Comparison of ENCODE assay signal across 13 cellular contexts in genomic region chr15:80967451-80967850, GRCh38. TPM values are rescaled to one million over a fixed set of nuclear protein-coding genes. Genes with fewer than 3 reads are reported as not detected.
DNase-seq lines count a peak whose midpoint lies in the region; ATAC-seq and TF ChIP-seq lines count a peak whose summit lies in the region.
"Had no signal": no experiment of that assay in that cellular context is flagged by ENCODE, and none has a peak within 500 bp of the region (broad histone marks: within the 10 kb centered on the region; RNA-seq: fewer than 3 reads in every experiment).

No MANE protein-coding gene starts in this region.

- H3K79me1 ChIP-seq in neuronal stem cell (ENCODE audit: low read depth, low read length), result no peaks in the 10 kb centered on the region

- H3K4me2 ChIP-seq in GM23248 (ENCODE audit: unreplicated experiment) (peak overlapping the region; percentile 56), neuronal stem cell (ENCODE audit: insufficient read depth, low read length, poor library complexity, severe bottlenecking) (no peak overlapping the region)

- H4K8ac ChIP-seq in neuronal stem cell (ENCODE audit: low read depth, low read length), result no peak overlapping the region

- H3K14ac ChIP-seq in neuronal stem cell (ENCODE audit: low read length), result no peak overlapping the region

- no peak overlapping the region for H3K9ac ChIP-seq in GM23248
- no peak overlapping the region for H3K9ac ChIP-seq in neuronal stem cell (ENCODE audit: low read depth, low read length, poor library complexity)

- H2BK12ac ChIP-seq in neuronal stem cell (ENCODE audit: low read length), result no peak overlapping the region

- ATAC-seq in HG03469 (IDR thresholded peaks at IDR 0.05; ENCODE audit: unreplicated experiment), result no peak
- no peak for ATAC-seq in HG02759 (IDR thresholded peaks at IDR 0.05; ENCODE audit: unreplicated experiment)
- ATAC-seq: activated CD4-positive, CD25-positive, alpha-beta regulatory T cell treated with anti-CD3 and anti-CD28 coated beads, Interleukin-2, amount 50 U/mL, for 24 hours; CD8-positive, alpha-beta T cell; gastrocnemius medialis had no signal

- H3K18ac ChIP-seq in neuronal stem cell (ENCODE audit: low read length), result no peak overlapping the region

- WGBS in GM23248 (ENCODE audit: low coverage in 1 of 2, low lambda C conversion rate in 2 of 2, missing lambda C conversion rate in 2 of 2), 2 experiments, result 54 to 57% methylated on average over 3 of the region's 3 CpGs
- no CpG with 5 or more reads among the region's 3 CpGs for WGBS in neuronal stem cell (ENCODE audit: extremely low coverage in 2 of 2, insufficient read length in 2 of 2, insufficient replicate concordance in 1 of 2), 2 donors

- H3K4me3 ChIP-seq in GM23248 (no peak overlapping the region), fibroblast of the aortic adventitia (ENCODE audit: low read depth, low read length) (no peak overlapping the region), neuronal stem cell (ENCODE audit: low read length in 2 of 2) (no peak overlapping the region)
- H3K4me3 ChIP-seq: gastrocnemius medialis, lower lobe of right lung had no signal

- no peaks in the 10 kb centered on the region; the same call in 1 of the 2 replicates for H3F3A ChIP-seq in GM23248 (ENCODE audit: insufficient read depth)

- H3K9me3 ChIP-seq in GM23248 (ENCODE audit: low read depth), result no peaks in the 10 kb centered on the region
- H3K9me3 ChIP-seq in neuronal stem cell (replicated peaks in 1 of 2; ENCODE audit: control insufficient read depth in 2 of 2, insufficient read depth in 1 of 2, low read depth in 1 of 2, low read length in 2 of 2), result no peaks in the 10 kb centered on the region
- H3K9me3 ChIP-seq: lower lobe of right lung had no signal

- H3K27ac ChIP-seq in GM23248 (no peak overlapping the region), RWPE1 (peak overlapping the region; percentile 25; the same call in 1 of the 2 replicates), neuronal stem cell (replicated peaks; ENCODE audit: low read length) (no peak overlapping the region)
- H3K27ac ChIP-seq: gastrocnemius medialis, lower lobe of right lung had no signal

- H4K20me1 ChIP-seq in GM23248 (ENCODE audit: insufficient read depth), result no peaks in the 10 kb centered on the region

- in situ Hi-C loops in GM23248 (cut with MboI), result no loop called here

- H3K36me3 ChIP-seq in GM23248 (ENCODE audit: low read depth) (no peaks in the 10 kb centered on the region), neuronal stem cell (replicated peaks in 1 of 2; ENCODE audit: control insufficient read depth in 2 of 2, insufficient read depth in 2 of 2, low read length in 2 of 2) (peaks cover 0 to 20% of the 10 kb centered on the region in 2 donors)

- no peak overlapping the region for H2BK5ac ChIP-seq in neuronal stem cell (ENCODE audit: low read length)

- no peak overlapping the region for H2BK15ac ChIP-seq in neuronal stem cell (ENCODE audit: low read length)

- H3K4me1 ChIP-seq in GM23248 (ENCODE audit: insufficient read depth) (peaks cover 13% of the 10 kb centered on the region), neuronal stem cell (ENCODE audit: control insufficient read depth in 2 of 2, insufficient read depth in 1 of 2, low read depth in 1 of 2, low read length in 2 of 2) (peaks cover 0 to 8% of the 10 kb centered on the region in 2 donors)
- H3K4me1 ChIP-seq: gastrocnemius medialis, lower lobe of right lung had no signal

- no peak overlapping the region for H3K23ac ChIP-seq in neuronal stem cell (ENCODE audit: low read depth, low read length, poor library complexity)

- DNase-seq in GM23248 (peak; percentile 63), RWPE1 (ENCODE audit: low spot score) (no peak), fibroblast of the aortic adventitia (ENCODE audit: low read depth) (peak; percentile 89), neuronal stem cell (ENCODE audit: low spot score) (peak; percentile 33), NCI-H1105 (lab: John Stamatoyannopoulos, UW) (no peak), NCI-H1092 treated with DMSO at 0.1 percent for 48 hours (lab: John Stamatoyannopoulos, UW) (no peak)
- DNase-seq: gastrocnemius medialis, lower lobe of right lung, NCI-H1436 had no signal

- no peak overlapping the region for H4K91ac ChIP-seq in neuronal stem cell (ENCODE audit: low read depth, low read length, poor library complexity)

- no peak overlapping the region for H3K4ac ChIP-seq in neuronal stem cell (ENCODE audit: low read length)

- no peaks in the 10 kb centered on the region for H3K27me3 ChIP-seq in GM23248 (replicated peaks; ENCODE audit: insufficient read depth)
- no peaks in the 10 kb centered on the region for H3K27me3 ChIP-seq in neuronal stem cell (ENCODE audit: control insufficient read depth in 3 of 3, insufficient read depth in 3 of 3, low read depth in 1 of 3, low read length in 3 of 3)
- H3K27me3 ChIP-seq: gastrocnemius medialis had no signal

- CTCF ChIA-PET in RWPE1 (lab: Yijun Ruan, JAX), result interaction anchor here (0.6 to 2.1 kb wide), 3 partner anchors 188 to 511 kb away, joined by 3 to 11 read pairs (median 4); partner anchors contain the start of gene CEMIP

- TF ChIP-seq CTCF in RWPE1 (conservative IDR thresholded peaks at IDR 0.05; ENCODE audit: low read depth) (no peak), fibroblast of the aortic adventitia (IDR thresholded peaks at IDR 0.05; ENCODE audit: insufficient read depth, low read length) (no peak)

- H3K9me2 ChIP-seq in GM23248 (ENCODE audit: insufficient read depth), result no peaks in the 10 kb centered on the region

- POLR2A ChIA-PET in RWPE1 (lab: Yijun Ruan, JAX; ENCODE audit: low non-redundant PET), result no interaction called here

- peaks cover 12% of the 10 kb centered on the region for H3K79me2 ChIP-seq in GM23248 (ENCODE audit: insufficient read depth)

- H2BK120ac ChIP-seq in neuronal stem cell (ENCODE audit: low read depth, low read length), result no peak overlapping the region

- H2AK5ac ChIP-seq in neuronal stem cell (ENCODE audit: low read depth, low read length), result no peak overlapping the region

- no peak overlapping the region for H2AFZ ChIP-seq in GM23248
- no peak overlapping the region for H2AFZ ChIP-seq in neuronal stem cell (ENCODE audit: low read length)

RNA-seq across cellular contexts. Expression of gene MESD, which starts 22.2 kb away (rescaled TPM):
- total RNA-seq in GM23248 (2014; rRNA removed; shearing (Covaris generic)), result 22.3 and 23.0 TPM in 2 replicates
- 35.5 and 37.8 TPM in 2 replicates for polyA plus RNA-seq in GM23248 (2016; fragmentation: Nextera tagmentation; extraction: Ambion mirVana)
- total RNA-seq in fibroblast of the aortic adventitia (ENCODE audit: low replicate concordance), result 18.9 and 25.8 TPM in 2 replicates
- polyA plus RNA-seq in neuronal stem cell (2013, experiment 1 of 2), result 18.9 TPM
- 19.2 TPM for polyA plus RNA-seq in neuronal stem cell (2013, experiment 2 of 2)

RNA-seq across cellular contexts. Expression of gene TLNRD1, which starts 33.3 kb away (rescaled TPM):
- 10.7 and 11.5 TPM in 2 replicates for total RNA-seq in GM23248 (2014; rRNA removed; shearing (Covaris generic))
- polyA plus RNA-seq in GM23248 (2016; fragmentation: Nextera tagmentation; extraction: Ambion mirVana), result 2.8 and 2.9 TPM in 2 replicates
- total RNA-seq in fibroblast of the aortic adventitia (ENCODE audit: low replicate concordance), result 9.3 and 10.5 TPM in 2 replicates
- 19.5 TPM for polyA plus RNA-seq in neuronal stem cell (2013, experiment 1 of 2)
- 20.2 TPM for polyA plus RNA-seq in neuronal stem cell (2013, experiment 2 of 2)

Comparison
In these comparisons a context has a peak if more than half of its experiments do, and no peak if none do; other contexts are left out.
1. DNase-seq: peak in GM23248 (single experiment), fibroblast of the aortic adventitia (single experiment) and neuronal stem cell (single experiment); none in RWPE1 (single experiment), NCI-H1105 (single experiment) and NCI-H1092 treated with DMSO at 0.1 percent for 48 hours (single experiment).